Comparison of ENCODE assay signal across 8 cellular contexts in genomic region chr19:49149652-49150105, GRCh38. TPM values are rescaled to one million over a fixed set of nuclear protein-coding genes. Genes with fewer than 3 reads are reported as not detected.
A peak's percentile ranks its signal among the peaks of the same experiment; 100 is the strongest.
DNase-seq lines count a peak whose midpoint lies in the region; ATAC-seq and TF ChIP-seq lines count a peak whose summit lies in the region.

No MANE protein-coding gene starts in this region.

- peak; percentile 87 for DNase-seq in NCI-H1436 (lab: John Stamatoyannopoulos, UW)
- no peak for DNase-seq in NCI-H1436 treated with DMSO at 0.1 percent for 48 hours (lab: John Stamatoyannopoulos, UW)
- peak; percentile 74 for DNase-seq in MV-4-11 (lab: John Stamatoyannopoulos, UW)
- peak; percentile 93 for DNase-seq in endodermal cell
- DNase-seq in medulla oblongata (ENCODE audit: extremely low spot score), result peak; percentile 84
- DNase-seq in testis, result peak; percentile 82

- H3K27ac ChIP-seq in SU-DHL-6 (ENCODE audit: low read depth, low read length) (no peak overlapping the region), endodermal cell (ENCODE audit: low read depth, low read length) (peak overlapping the region; percentile 94), testis (peak overlapping the region; percentile 67 to 84)

- H3K4me1 Mint-ChIP-seq in endodermal cell, result peaks cover 12% of the 10 kb centered on the region

- H3K9me3 ChIP-seq in SU-DHL-6 (ENCODE audit: insufficient read depth, low read length), result no peaks in the 10 kb centered on the region
- no peaks in the 10 kb centered on the region for H3K9me3 ChIP-seq in endodermal cell (ENCODE audit: control insufficient read depth, low read length)
- H3K9me3 ChIP-seq in testis, result no peaks in the 10 kb centered on the region

- peaks cover 38% of the 10 kb centered on the region for H3K27me3 Mint-ChIP-seq in endodermal cell (ENCODE audit: insufficient read depth)

- H4K20me1 ChIP-seq in SU-DHL-6 (ENCODE audit: low read depth, low read length), result no peaks in the 10 kb centered on the region

- peak overlapping the region; percentile 45 for H3K4me3 ChIP-seq in SU-DHL-6 (ENCODE audit: insufficient read depth, low read length, poor library complexity, severe bottlenecking)
- H3K4me3 ChIP-seq in endodermal cell (ENCODE audit: low read length), result peak overlapping the region; percentile 94
- peak overlapping the region; percentile 65 to 72 for H3K4me3 ChIP-seq in testis

- no peak for ATAC-seq in HG03280 (IDR thresholded peaks at IDR 0.05; ENCODE audit: unreplicated experiment)

- H3K27ac Mint-ChIP-seq in endodermal cell, result peak overlapping the region; percentile 89

- H3K36me3 ChIP-seq in SU-DHL-6 (ENCODE audit: low read length) (no peaks in the 10 kb centered on the region), endodermal cell (ENCODE audit: control insufficient read depth, insufficient read depth, low read length) (no peaks in the 10 kb centered on the region), testis (ENCODE audit: low read depth, missing control alignments) (no peaks in the 10 kb centered on the region)

- peak overlapping the region; percentile 75 for H3K4me3 Mint-ChIP-seq in endodermal cell

- H3K79me2 ChIP-seq in SU-DHL-6 (ENCODE audit: insufficient read depth, low read length), result no peaks in the 10 kb centered on the region

- no peak for TF ChIP-seq POLR2A in testis (IDR thresholded peaks at IDR 0.05)

- H3K9ac ChIP-seq in SU-DHL-6 (ENCODE audit: low read length) (peak overlapping the region; percentile 44), endodermal cell (ENCODE audit: extremely low read depth, low read length, poor library complexity, severe bottlenecking) (peak overlapping the region; percentile 57)

- peak overlapping the region; percentile 71 for H2AFZ ChIP-seq in SU-DHL-6 (ENCODE audit: low read depth, low read length, severe bottlenecking)

- no peaks in the 10 kb centered on the region for H3K36me3 Mint-ChIP-seq in endodermal cell (ENCODE audit: low read depth)

- peaks cover 6% of the 10 kb centered on the region for H3K4me1 ChIP-seq in endodermal cell (ENCODE audit: control insufficient read depth, insufficient read depth, low read length)
- peaks cover 22% of the 10 kb centered on the region for H3K4me1 ChIP-seq in testis

- no peaks in the 10 kb centered on the region for H3K9me2 ChIP-seq in SU-DHL-6 (replicated peaks; ENCODE audit: insufficient read depth, low read length)

- no peak for TF ChIP-seq CTCF in SU-DHL-6 (IDR thresholded peaks at IDR 0.05; ENCODE audit: insufficient read depth, low read length, poor library complexity, severe bottlenecking)
- no peak for TF ChIP-seq CTCF in endodermal cell (conservative IDR thresholded peaks at IDR 0.05)
- TF ChIP-seq CTCF in testis (IDR thresholded peaks at IDR 0.05), result no peak

- intact Hi-C loops in testis (cut with DNase I; ENCODE audit: low total_unique reads), result loop anchor here (10.0 kb wide), 1 partner anchor 55 kb away; no protein-coding TSS in a partner anchor

- 0 out of 2 replicates have a peak, but pooled peaks cover 5% of the 10 kb centered on the region for H3F3A ChIP-seq in SU-DHL-6 (ENCODE audit: insufficient read depth)

- H3K4me2 ChIP-seq in SU-DHL-6 (ENCODE audit: low read depth, low read length, poor library complexity, severe bottlenecking), result peak overlapping the region; percentile 48

- H3K27me3 ChIP-seq in SU-DHL-6 (ENCODE audit: low read length) (no peaks in the 10 kb centered on the region), endodermal cell (ENCODE audit: control insufficient read depth, insufficient read depth, low read length, poor library complexity, severe bottlenecking) (peaks cover 14% of the 10 kb centered on the region), testis (no peaks in the 10 kb centered on the region)

- WGBS in endodermal cell (ENCODE audit: insufficient coverage in 1 of 2, insufficient read length in 1 of 2), 2 experiments, result 0 to 1% methylated on average over 10 to 23 of the region's 23 CpGs
- 0 to 1% methylated on average over 18 to 22 of the region's 23 CpGs for WGBS in testis, 2 donors

- H3K9me3 Mint-ChIP-seq in endodermal cell, result peaks cover 4% of the 10 kb centered on the region

RNA-seq across cellular contexts. Expression of gene HRC, which starts 5.5 kb away (rescaled TPM):
- total RNA-seq in endodermal cell (1 to 10 TPM in 1 of 2 donors, under 1 TPM in 1; 0.57 to 3.9 TPM), testis (1 to 10 TPM; 1.8 to 5.4 TPM)
- polyA plus RNA-seq in endodermal cell (2013, experiment 1 of 2), result 5.1 TPM
- 3.8 TPM for polyA plus RNA-seq in endodermal cell (2013, experiment 2 of 2)
- polyA plus RNA-seq in testis (ENCODE audit: insufficient read depth, low read depth, low replicate concordance), result 4.1 TPM

RNA-seq across cellular contexts. Expression of gene TRPM4, which starts 7.9 kb away (rescaled TPM):
- total RNA-seq in endodermal cell (10 to 100 TPM; 22.0 to 33.3 TPM), testis (10 to 100 TPM; 30.5 to 45.7 TPM)
- polyA plus RNA-seq in endodermal cell (2013, experiment 1 of 2), result 16.5 TPM
- 13.7 TPM for polyA plus RNA-seq in endodermal cell (2013, experiment 2 of 2)
- polyA plus RNA-seq in testis (ENCODE audit: insufficient read depth, low read depth, low replicate concordance), result 16.0 TPM

RNA-seq across cellular contexts. Expression of gene PPFIA3, which starts 30.3 kb away (rescaled TPM):
- total RNA-seq in endodermal cell (10 to 100 TPM in 1 of 2 donors, 1 to 10 TPM in 1; 7.4 to 16.5 TPM), testis (10 to 100 TPM in 1 of 2 donors, 1 to 10 TPM in 1; 9.2 to 13.1 TPM)
- polyA plus RNA-seq in endodermal cell (2013, experiment 1 of 2), result 21.1 TPM
- polyA plus RNA-seq in endodermal cell (2013, experiment 2 of 2), result 20.8 TPM
- 8.8 TPM for polyA plus RNA-seq in testis (ENCODE audit: insufficient read depth, low read depth, low replicate concordance)

RNA-seq across cellular contexts. Expression of gene C19orf73, which starts 30.7 kb away (rescaled TPM):
- total RNA-seq in endodermal cell (1 to 10 TPM; 1.9 to 2.5 TPM), testis (1 to 10 TPM; 4.0 to 8.5 TPM)
- polyA plus RNA-seq in endodermal cell (2013, experiment 1 of 2), result 2.2 TPM
- polyA plus RNA-seq in endodermal cell (2013, experiment 2 of 2), result 1.9 TPM
- 1.5 TPM for polyA plus RNA-seq in testis (ENCODE audit: insufficient read depth, low read depth, low replicate concordance)

RNA-seq across cellular contexts. Expression of gene LIN7B, which starts 35.5 kb away (rescaled TPM):
- total RNA-seq in endodermal cell, result 10 to 100 TPM in 1 of 2 donors, 1 to 10 TPM in 1; 9.5 to 14.9 TPM
- 7.9 TPM for polyA plus RNA-seq in endodermal cell (2013, experiment 1 of 2)
- 8.4 TPM for polyA plus RNA-seq in endodermal cell (2013, experiment 2 of 2)
- total RNA-seq in testis, result 10 to 100 TPM; 57.6 to 66.2 TPM
- polyA plus RNA-seq in testis (ENCODE audit: insufficient read depth, low read depth, low replicate concordance), result 22.4 TPM
